In the genomic region with DNA sequence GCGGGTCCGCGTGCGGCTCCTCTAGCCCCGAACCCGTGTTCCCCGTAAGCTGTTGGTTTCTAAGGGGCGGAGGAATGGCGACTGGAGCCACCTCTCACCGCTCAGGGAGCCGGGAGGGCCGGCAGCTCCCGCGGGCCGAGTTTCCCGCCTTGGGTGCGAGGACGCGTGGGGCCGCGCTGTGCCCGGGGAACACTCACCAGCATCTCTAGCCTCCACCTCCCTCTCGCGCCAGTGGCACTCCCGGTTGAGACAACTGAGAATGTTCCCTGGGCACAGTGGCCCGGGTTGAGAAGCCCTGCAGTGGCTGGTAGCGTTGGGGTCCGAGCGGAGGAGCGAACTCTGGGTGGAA, we compare ENCODE assay signal across 8 cellular contexts. TPM values are rescaled to one million over a fixed set of nuclear protein-coding genes. Genes with fewer than 3 reads are reported as not detected.
DNase-seq lines count a peak whose midpoint lies in the region; ATAC-seq and TF ChIP-seq lines count a peak whose summit lies in the region.

No MANE protein-coding gene starts in this region.

- POLR2A ChIA-PET in activated naive CD8-positive, alpha-beta T cell treated with anti-CD3 and anti-CD28 coated beads, Interleukin-2, amount 10 ng/mL, durations not matched to agents 7 days and 5 days (lab: Charles Lee), result interaction anchor here (0.9 to 3.5 kb wide), 5 partner anchors 18 to 213 kb away, joined by 4 to 26 read pairs (median 7); a partner anchor contains a TSS

- peak overlapping the region; percentile 94 for H3K4me3 Mint-ChIP-seq in activated naive CD8-positive, alpha-beta T cell treated with anti-CD3 and anti-CD28 coated beads, Interleukin-2, amount 10 ng/mL, durations not matched to agents 7 days and 5 days
- H3K4me3 Mint-ChIP-seq in stimulated activated effector memory CD8-positive, alpha-beta T cell treated with anti-CD3 and anti-CD28 coated beads, Interleukin-12 subunit alpha, Interleukin-12 subunit beta, amount 100 ng/mL, for 72 hours, result peak overlapping the region; percentile 83

- H3K9me3 Mint-ChIP-seq in activated naive CD8-positive, alpha-beta T cell treated with anti-CD3 and anti-CD28 coated beads, Interleukin-2, amount 10 ng/mL, durations not matched to agents 7 days and 5 days, result no peaks in the 10 kb centered on the region
- no peaks in the 10 kb centered on the region for H3K9me3 Mint-ChIP-seq in stimulated activated effector memory CD8-positive, alpha-beta T cell treated with anti-CD3 and anti-CD28 coated beads, Interleukin-12 subunit alpha, Interleukin-12 subunit beta, amount 100 ng/mL, for 72 hours

- no peak for DNase-seq in activated naive CD8-positive, alpha-beta T cell treated with anti-CD3 and anti-CD28 coated beads, Interleukin-2, amount 10 ng/mL, durations not matched to agents 7 days and 5 days
- DNase-seq in stimulated activated effector memory CD8-positive, alpha-beta T cell treated with anti-CD3 and anti-CD28 coated beads, Interleukin-12 subunit alpha, Interleukin-12 subunit beta, amount 100 ng/mL, for 72 hours (ENCODE audit: low spot score in 2 of 2), result no peak
- DNase-seq in inferior parietal cortex (ENCODE audit: extremely low spot score), result no peak

- H3K4me3 ChIP-seq in DOHH2 (ENCODE audit: low read length), result peak overlapping the region; percentile 86
- H3K4me3 ChIP-seq in iPS-15b (ENCODE audit: low read depth, low read length), result peak overlapping the region; percentile 76

- H4K20me1 ChIP-seq in DOHH2 (ENCODE audit: control insufficient read depth, insufficient read depth, low read depth, low read length), result no peaks in the 10 kb centered on the region

- H3K9me2 ChIP-seq in DOHH2 (replicated peaks; ENCODE audit: control insufficient read depth, low read length), result no peaks in the 10 kb centered on the region

- H3K9me3 ChIP-seq in DOHH2 (ENCODE audit: control insufficient read depth, insufficient read depth, low read length) (no peaks in the 10 kb centered on the region), iPS-15b (ENCODE audit: control insufficient read depth, insufficient read depth, low read length) (no peaks in the 10 kb centered on the region)

- H3K79me2 ChIP-seq in DOHH2 (ENCODE audit: control insufficient read depth, low read length), result peaks cover 49% of the 10 kb centered on the region

- H3K4me1 ChIP-seq in DOHH2 (ENCODE audit: control insufficient read depth, low read length) (peaks cover 21% of the 10 kb centered on the region), iPS-15b (ENCODE audit: control insufficient read depth, insufficient read depth, low read length) (peaks cover 4% of the 10 kb centered on the region)

- H3K36me3 ChIP-seq in DOHH2 (ENCODE audit: control insufficient read depth, low read length) (peaks cover 40% of the 10 kb centered on the region), iPS-15b (ENCODE audit: control insufficient read depth, insufficient read depth, low read length) (peaks cover 32% of the 10 kb centered on the region)

- H3K27me3 ChIP-seq in DOHH2 (ENCODE audit: control insufficient read depth, low read length) (no peaks in the 10 kb centered on the region), iPS-15b (ENCODE audit: control insufficient read depth, insufficient read depth, low read length) (no peaks in the 10 kb centered on the region)

- H3K27ac Mint-ChIP-seq in activated naive CD8-positive, alpha-beta T cell treated with anti-CD3 and anti-CD28 coated beads, Interleukin-2, amount 10 ng/mL, durations not matched to agents 7 days and 5 days, result peak overlapping the region; percentile 80
- peak overlapping the region; percentile 97 for H3K27ac Mint-ChIP-seq in stimulated activated effector memory CD8-positive, alpha-beta T cell treated with anti-CD3 and anti-CD28 coated beads, Interleukin-12 subunit alpha, Interleukin-12 subunit beta, amount 100 ng/mL, for 72 hours

- H3K36me3 Mint-ChIP-seq in activated naive CD8-positive, alpha-beta T cell treated with anti-CD3 and anti-CD28 coated beads, Interleukin-2, amount 10 ng/mL, durations not matched to agents 7 days and 5 days, result no peaks in the 10 kb centered on the region
- peaks cover 45% of the 10 kb centered on the region for H3K36me3 Mint-ChIP-seq in stimulated activated effector memory CD8-positive, alpha-beta T cell treated with anti-CD3 and anti-CD28 coated beads, Interleukin-12 subunit alpha, Interleukin-12 subunit beta, amount 100 ng/mL, for 72 hours

- H3K27me3 Mint-ChIP-seq in activated naive CD8-positive, alpha-beta T cell treated with anti-CD3 and anti-CD28 coated beads, Interleukin-2, amount 10 ng/mL, durations not matched to agents 7 days and 5 days, result no peaks in the 10 kb centered on the region

- H3K4me2 ChIP-seq in DOHH2 (ENCODE audit: low read length), result peak overlapping the region; percentile 68

- H3K27ac ChIP-seq in DOHH2 (ENCODE audit: low read depth, low read length), result peak overlapping the region; percentile 49

- peak overlapping the region; percentile 73 for H3K9ac ChIP-seq in iPS-15b (ENCODE audit: low read depth, low read length)

- peaks cover 8% of the 10 kb centered on the region for H3K4me1 Mint-ChIP-seq in activated naive CD8-positive, alpha-beta T cell treated with anti-CD3 and anti-CD28 coated beads, Interleukin-2, amount 10 ng/mL, durations not matched to agents 7 days and 5 days
- H3K4me1 Mint-ChIP-seq in stimulated activated effector memory CD8-positive, alpha-beta T cell treated with anti-CD3 and anti-CD28 coated beads, Interleukin-12 subunit alpha, Interleukin-12 subunit beta, amount 100 ng/mL, for 72 hours, result peaks cover 18% of the 10 kb centered on the region

- no peak for TF ChIP-seq CTCF in DOHH2 (IDR thresholded peaks at IDR 0.05; ENCODE audit: low read depth, low read length, poor library complexity, severe bottlenecking)

- ATAC-seq in HG03432 (IDR thresholded peaks at IDR 0.05; ENCODE audit: unreplicated experiment), result peak; percentile 10
- ATAC-seq in activated naive CD8-positive, alpha-beta T cell treated with anti-CD3 and anti-CD28 coated beads, Interleukin-2, amount 10 ng/mL, durations not matched to agents 7 days and 5 days (ENCODE audit: low read depth), result peak; percentile 5
- ATAC-seq in stimulated activated effector memory CD8-positive, alpha-beta T cell treated with anti-CD3 and anti-CD28 coated beads, Interleukin-12 subunit alpha, Interleukin-12 subunit beta, amount 100 ng/mL, for 72 hours, result peak; percentile 42
- ATAC-seq in HG03025 (IDR thresholded peaks at IDR 0.05; ENCODE audit: low FRiP score, unreplicated experiment), result no peak
- ATAC-seq in HG02973 (IDR thresholded peaks at IDR 0.05; ENCODE audit: unreplicated experiment), result no peak

- no peaks in the 10 kb centered on the region for H3F3A ChIP-seq in DOHH2 (ENCODE audit: control insufficient read depth, insufficient read depth)

RNA-seq across cellular contexts. Expression of a gene that starts 0.6 kb away (rescaled TPM):
- total RNA-seq in activated naive CD8-positive, alpha-beta T cell treated with anti-CD3 and anti-CD28 coated beads, Interleukin-2, amount 10 ng/mL, durations not matched to agents 7 days and 5 days, result 10 to 100 TPM; 53.9 to 57.1 TPM

RNA-seq across cellular contexts. Expression of a gene that starts 5.0 kb away (rescaled TPM):
- not detected for total RNA-seq in activated naive CD8-positive, alpha-beta T cell treated with anti-CD3 and anti-CD28 coated beads, Interleukin-2, amount 10 ng/mL, durations not matched to agents 7 days and 5 days

RNA-seq across cellular contexts. Expression of a gene that starts 18.9 kb away (rescaled TPM):
- 10 to 100 TPM; 69.7 to 72.2 TPM for total RNA-seq in activated naive CD8-positive, alpha-beta T cell treated with anti-CD3 and anti-CD28 coated beads, Interleukin-2, amount 10 ng/mL, durations not matched to agents 7 days and 5 days

RNA-seq across cellular contexts. Expression of a gene that starts 39.7 kb away (rescaled TPM):
- 10 to 100 TPM; 68.3 to 72.0 TPM for total RNA-seq in activated naive CD8-positive, alpha-beta T cell treated with anti-CD3 and anti-CD28 coated beads, Interleukin-2, amount 10 ng/mL, durations not matched to agents 7 days and 5 days

RNA-seq across cellular contexts. Expression of a gene that starts 49.4 kb away (rescaled TPM):
- total RNA-seq in activated naive CD8-positive, alpha-beta T cell treated with anti-CD3 and anti-CD28 coated beads, Interleukin-2, amount 10 ng/mL, durations not matched to agents 7 days and 5 days, result 1 to 10 TPM; 6.1 to 6.5 TPM

Comparison
In these comparisons a context has a peak if more than half of its experiments do, and no peak if none do; other contexts are left out.
1. ATAC-seq: peak in HG03432 (single experiment), activated naive CD8-positive, alpha-beta T cell treated with anti-CD3 and anti-CD28 coated beads, Interleukin-2, amount 10 ng/mL, durations not matched to agents 7 days and 5 days (single experiment) and stimulated activated effector memory CD8-positive, alpha-beta T cell treated with anti-CD3 and anti-CD28 coated beads, Interleukin-12 subunit alpha, Interleukin-12 subunit beta, amount 100 ng/mL, for 72 hours (single experiment); none in HG03025 (single experiment) and HG02973 (single experiment).